In genomic region chr9:95407524-95407923, GRCh38 we compare ENCODE assay signal across 29 cellular contexts.
"Had no signal": no experiment of that assay in that cellular context is flagged by ENCODE, and none has a peak within 500 bp of the region (broad histone marks: within the 10 kb centered on the region; RNA-seq: fewer than 3 reads in every experiment).

No MANE protein-coding gene starts in this region.

- H3K36me3 Mint-ChIP-seq: natural killer cell; neural progenitor cell; stimulated activated effector memory CD8-positive, alpha-beta T cell treated with anti-CD3 and anti-CD28 coated beads, Interleukin-12 subunit alpha, Interleukin-12 subunit beta, amount 100 ng/mL, for 72 hours; type B pancreatic cell had no signal

- H3K4me1 ChIP-seq: parathyroid adenoma, psoas muscle, right lobe of liver, sigmoid colon, testis, tibial artery, transverse colon, uterus had no signal

- H3K36me3 ChIP-seq: neural progenitor cell, ovary, right lobe of liver, sigmoid colon, suprapubic skin, tibial artery, transverse colon, upper lobe of right lung, uterus had no signal

- H3K79me2 ChIP-seq: parathyroid adenoma had no signal

- H3K4me3 Mint-ChIP-seq: naive thymus-derived CD4-positive, alpha-beta T cell; natural killer cell; nephron; neural progenitor cell; stimulated activated effector memory CD8-positive, alpha-beta T cell treated with anti-CD3 and anti-CD28 coated beads, Interleukin-12 subunit alpha, Interleukin-12 subunit beta, amount 100 ng/mL, for 72 hours; stimulated activated naive CD8-positive, alpha-beta T cell treated with anti-CD3 and anti-CD28 coated beads, Interleukin-15, Interleukin-2, amounts not matched to agents 100 ng/mL and 50 ng/mL, for 24 hours; type B pancreatic cell had no signal

- H2AFZ ChIP-seq: neural progenitor cell, parathyroid adenoma had no signal

- H3K9me3 ChIP-seq: ovary, right lobe of liver, sigmoid colon, suprapubic skin, testis, tibial artery, upper lobe of right lung, uterus had no signal

- H3K9ac ChIP-seq: neural progenitor cell, parathyroid adenoma had no signal

- H3K27me3 Mint-ChIP-seq: progenitor cell of endocrine pancreas, type B pancreatic cell had no signal

- H3K27me3 ChIP-seq: neural progenitor cell, ovary, right lobe of liver, sigmoid colon, suprapubic skin, testis, transverse colon, upper lobe of right lung, uterus had no signal

- H3K4me3 ChIP-seq: neural progenitor cell, ovary, psoas muscle, right lobe of liver, sigmoid colon, suprapubic skin, testis, tibial artery, transverse colon, upper lobe of right lung, uterus had no signal

- DNase-seq: naive thymus-derived CD4-positive, alpha-beta T cell; natural killer cell; occipital lobe; ovary; posterior cingulate gyrus; psoas muscle; right lobe of liver; sigmoid colon; small intestine; stimulated activated CD4-positive, alpha-beta T cell treated with anti-CD3 and anti-CD28 coated beads, Interleukin-15, amount 100 ng/mL, for 24 hours; stimulated activated CD4-positive, alpha-beta T cell treated with anti-CD3 and anti-CD28 coated beads, Interleukin-2, amount 100 ng/mL, for 24 hours; stimulated activated CD4-positive, alpha-beta T cell treated with anti-CD3 and anti-CD28 coated beads, Interleukin-2, amount 100 ng/mL, for 48 hours; stimulated activated CD4-positive, alpha-beta T cell treated with anti-CD3 and anti-CD28 coated beads, Interleukin-4, amount 100 ng/mL, for 24 hours; stimulated activated naive CD4-positive, alpha-beta T cell; substantia nigra; testis; tibial artery; transverse colon; upper lobe of right lung; uterus had no signal

- H3K4me1 Mint-ChIP-seq: natural killer cell; stimulated activated effector memory CD8-positive, alpha-beta T cell treated with anti-CD3 and anti-CD28 coated beads, Interleukin-12 subunit alpha, Interleukin-12 subunit beta, amount 100 ng/mL, for 72 hours had no signal

- FAIRE-seq: small intestine had no signal

- ATAC-seq: naive thymus-derived CD4-positive, alpha-beta T cell; natural killer cell; psoas muscle; right cardiac atrium; right lobe of liver; stimulated activated effector memory CD8-positive, alpha-beta T cell treated with anti-CD3 and anti-CD28 coated beads, Interleukin-12 subunit alpha, Interleukin-12 subunit beta, amount 100 ng/mL, for 72 hours; upper lobe of right lung had no signal

- H3K27ac Mint-ChIP-seq: naive thymus-derived CD4-positive, alpha-beta T cell; natural killer cell; nephron; neural progenitor cell; progenitor cell of endocrine pancreas; stimulated activated effector memory CD8-positive, alpha-beta T cell treated with anti-CD3 and anti-CD28 coated beads, Interleukin-12 subunit alpha, Interleukin-12 subunit beta, amount 100 ng/mL, for 72 hours; stimulated activated naive CD8-positive, alpha-beta T cell treated with anti-CD3 and anti-CD28 coated beads, Interleukin-15, Interleukin-2, amounts not matched to agents 100 ng/mL and 50 ng/mL, for 24 hours; type B pancreatic cell had no signal

- H3K27ac ChIP-seq: neural progenitor cell, ovary, parathyroid adenoma, psoas muscle, right lobe of liver, sigmoid colon, suprapubic skin, testis, tibial artery, transverse colon, upper lobe of right lung, uterus had no signal

- H3K9me3 Mint-ChIP-seq: natural killer cell; stimulated activated effector memory CD8-positive, alpha-beta T cell treated with anti-CD3 and anti-CD28 coated beads, Interleukin-12 subunit alpha, Interleukin-12 subunit beta, amount 100 ng/mL, for 72 hours; stimulated activated naive CD8-positive, alpha-beta T cell treated with anti-CD3 and anti-CD28 coated beads, Interleukin-15, Interleukin-2, amounts not matched to agents 100 ng/mL and 50 ng/mL, for 24 hours had no signal
